1 cellular context compared by ENCODE assay signal in genomic region chr10:79249156-79250121, GRCh38.
TF ChIP-seq lines count a peak whose summit lies in the region.

No MANE protein-coding gene starts in this region.

TF ChIP-seq in GM23338, 12 proteins besides CTCF, POLR2A, EP300 and RAD21 (continued from another document):
- TF ChIP-seq REST (IDR thresholded peaks at IDR 0.05; ENCODE audit: unreplicated experiment) = no peak
- TF ChIP-seq NANOG (IDR thresholded peaks at IDR 0.05; ENCODE audit: borderline replicate concordance) = no peak
- no peak for TF ChIP-seq CREB1 (CRISPR knock-in tag; IDR thresholded peaks at IDR 0.05; ENCODE audit: low read depth)
- no peak for TF ChIP-seq JUNB (IDR thresholded peaks at IDR 0.05; ENCODE audit: unreplicated experiment)
